In the genomic region with DNA sequence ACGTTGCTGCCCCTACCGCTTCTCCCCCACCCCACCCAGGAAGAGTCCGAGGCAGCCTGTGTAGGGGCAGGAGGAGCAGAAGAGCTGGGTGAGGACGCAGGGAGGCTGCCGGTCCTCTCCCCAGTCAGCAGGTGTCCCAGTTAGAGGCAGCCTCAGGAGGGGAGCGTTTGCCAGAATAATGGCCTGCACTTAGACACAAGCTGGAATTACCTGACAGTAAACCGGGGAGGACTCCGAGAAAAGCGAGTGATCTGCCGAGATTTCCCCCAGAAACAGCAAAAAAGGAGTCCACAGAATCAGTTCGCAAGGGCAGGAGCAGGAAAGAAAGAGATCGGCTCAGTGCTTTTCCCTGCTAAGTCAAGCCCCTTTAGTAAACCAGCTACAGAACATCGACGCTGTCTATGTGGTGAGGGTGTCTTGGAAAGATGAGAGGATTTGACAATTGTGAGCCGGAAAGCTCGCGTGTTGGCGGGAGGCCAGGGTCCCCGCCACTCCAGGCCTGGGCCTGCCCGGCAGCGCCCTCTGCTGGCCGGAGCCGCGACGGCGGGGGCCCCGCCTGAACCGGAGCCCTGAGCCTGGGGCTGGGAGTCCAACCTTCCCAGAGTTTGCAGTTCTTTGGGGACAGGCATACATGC, we compare ENCODE assay signal across 8 cellular contexts. TPM values are rescaled to one million over a fixed set of nuclear protein-coding genes. Genes with fewer than 3 reads are reported as not detected.
DNase-seq lines count a peak whose midpoint lies in the region; ATAC-seq, FAIRE-seq and TF ChIP-seq lines count a peak whose summit lies in the region.

No MANE protein-coding gene starts in this region.

- peak overlapping the region; percentile 98 for H2AFZ ChIP-seq in HepG2 (ENCODE audit: low read length)

- H4K20me1 ChIP-seq in HepG2 (ENCODE audit: insufficient read depth, low read length), result no peaks in the 10 kb centered on the region

- ATAC-seq in HG03095 (IDR thresholded peaks at IDR 0.05; ENCODE audit: unreplicated experiment) (peak; percentile 68), HepG2 (peak; percentile 95), GM18858 (IDR thresholded peaks at IDR 0.05; ENCODE audit: unreplicated experiment) (no peak)

- CTCF ChIA-PET in HepG2 (lab: Yijun Ruan, JAX; ENCODE audit: low intra/inter-chr PET ratio, low total read pairs), result interaction anchor here (1.8 to 1.9 kb wide), 2 partner anchors 46 to 270 kb away, joined by 7 to 12 read pairs; no protein-coding TSS in a partner anchor

- H3K27ac ChIP-seq in HepG2 (ENCODE audit: extremely low read length, insufficient read depth, low read length), result peak overlapping the region; percentile 35

- in situ Hi-C loops in HepG2 (cut with HindIII; ENCODE audit: extremely low pct_ligation_motif_present, low pct_unique_long_range_greater_than_20kb), result loop anchor here (5.0 kb wide), 1 partner anchor 39 kb away; no protein-coding TSS in a partner anchor

- H3K27me3 ChIP-seq in GM06990 (replicated peaks; ENCODE audit: control insufficient read depth, insufficient read depth, low read length) (no peaks in the 10 kb centered on the region), HepG2 (ENCODE audit: control insufficient read depth in 1 of 2, insufficient read depth in 2 of 2, low read length in 2 of 2) (no peaks in the 10 kb centered on the region)

- no peak for TF ChIP-seq POLR2A in HepG2 (IDR thresholded peaks at IDR 0.05; ENCODE audit: insufficient read depth in 1 of 2, low read depth in 2 of 2, low read length in 2 of 2)

- H3K79me2 ChIP-seq in HepG2 (ENCODE audit: insufficient read depth, low read length), result no peaks in the 10 kb centered on the region

- peak overlapping the region; percentile 100 for H3K4me2 ChIP-seq in HepG2 (ENCODE audit: low read depth, low read length)

- H3K9ac ChIP-seq in HepG2 (ENCODE audit: insufficient read depth, low read depth, low read length), result peak overlapping the region; percentile 70

- no peaks in the 10 kb centered on the region for H3K9me3 ChIP-seq in HepG2 (ENCODE audit: low read length)

- peak; percentile 97 for TF ChIP-seq RAD21 in HepG2 (CRISPR knock-in tag; IDR thresholded peaks at IDR 0.05)

- intact Hi-C loops in HepG2 (cut with micrococcal nuclease; ENCODE audit: unreplicated experiment), result loop anchor here (1.0 to 5.0 kb wide), 3 partner anchors 46 to 134 kb away; no protein-coding TSS in a partner anchor

- H3K36me3 ChIP-seq in GM06990 (ENCODE audit: control insufficient read depth, insufficient read depth, low read length) (no peaks in the 10 kb centered on the region), HepG2 (replicated peaks in 1 of 2; ENCODE audit: control insufficient read depth in 1 of 2, insufficient read depth in 2 of 2, low read length in 2 of 2) (no peaks in the 10 kb centered on the region)

- DNase-seq in GM06990 (ENCODE audit: extremely low read depth, insufficient read length) (peak; percentile 74), NCI-H345 (lab: John Stamatoyannopoulos, UW) (peak; percentile 84), cortex of kidney (lab: John Stamatoyannopoulos, UW) (peak; percentile 35), HepG2 (ENCODE audit: low spot score) (peak; percentile 60)
- DNase-seq in activated CD4-positive, alpha-beta T cell treated with anti-CD3 and anti-CD28 coated beads, Interleukin-2, amount 50 U/mL, for 1 hour, result peak; percentile 74
- peak; percentile 74 for DNase-seq in stimulated activated CD4-positive, alpha-beta T cell treated with anti-CD3 and anti-CD28 coated beads, Interleukin-4, amount 100 ng/mL, for 24 hours

- FAIRE-seq in HepG2 (lab: Jason Lieb, UNC), result peak; percentile 79

- peaks cover 68% of the 10 kb centered on the region for H3K4me1 ChIP-seq in HepG2 (ENCODE audit: insufficient read depth, low read length)

- 6% methylated on average over 9 of the region's 28 CpGs for WGBS in HepG2 (ENCODE audit: low lambda C conversion rate)

- BruUV-seq in HepG2 (replicated peaks; lab: Mats Ljungman, UMichigan), result no TSS peak

- POLR2A ChIA-PET in HepG2 (lab: Yijun Ruan, JAX), result interaction anchor here (0.6 to 1.9 kb wide), 9 partner anchors 11 to 133 kb away, joined by 3 to 12 read pairs (median 4); partner anchors contain the start of gene INTS4

- H3K4me3 ChIP-seq in GM06990 (replicated peaks; ENCODE audit: low read depth, low read length) (peak overlapping the region; percentile 49), HepG2 (replicated peaks in 1 of 3; ENCODE audit: insufficient read depth in 1 of 3, low read depth in 2 of 3, low read length in 3 of 3) (peak overlapping the region; percentile 45 to 77 (median 67))

- TF ChIP-seq CTCF in GM06990 (IDR thresholded peaks at IDR 0.05; ENCODE audit: insufficient read depth, low read length, poor library complexity, severe bottlenecking) (peak; percentile 80), HepG2 (CRISPR knock-in tag; IDR thresholded peaks at IDR 0.05) (peak; percentile 95)

- TF ChIP-seq EP300 in HepG2 (IDR thresholded peaks at IDR 0.05; ENCODE audit: low read depth in 2 of 2, low read length in 2 of 2) (peak in 1 of 2 experiments; percentile 35; a peak in 1 of 4 replicates), HepG2 (CRISPR knock-in tag; IDR thresholded peaks at IDR 0.05; ENCODE audit: borderline replicate concordance) (no peak)

RNA-seq across cellular contexts. Expression of gene THRSP, which starts 17.7 kb away (rescaled TPM):
- total RNA-seq in HepG2 (2016; rRNA removed; fragmentation: Illumina TruSeq; extraction: Trizol), result 0.13 TPM in 1 of 2 replicates, not detected in the other
- total RNA-seq in HepG2 (2016; cell fraction: cytosol; rRNA removed; fragmentation: Illumina TruSeq; extraction: Trizol; ENCODE audit: low read depth), result not detected in 2 replicates
- total RNA-seq in HepG2 (2016; cell fraction: insoluble cytoplasmic fraction; rRNA removed; fragmentation: Illumina TruSeq; extraction: Trizol), result not detected in 2 replicates
- not detected in 2 replicates for total RNA-seq in HepG2 (2016; cell fraction: membrane; rRNA removed; fragmentation: Illumina TruSeq; extraction: Trizol)
- total RNA-seq in HepG2 (2016; cell fraction: nucleus; rRNA removed; fragmentation: Illumina TruSeq; extraction: Trizol), result 0.34 TPM in 1 of 2 replicates, not detected in the other
- 0.48 and 0.58 TPM in 2 replicates for polyA plus RNA-seq in HepG2 (2011; rRNA removed)
- 0.35 and 0.43 TPM in 2 replicates for polyA plus RNA-seq in HepG2 (2011; cell fraction: cytosol; rRNA removed)
- 0.61 and 0.71 TPM in 2 replicates for polyA plus RNA-seq in HepG2 (2011; cell fraction: nucleus; rRNA removed)
- polyA plus RNA-seq in HepG2 (2012), result 0.13 and 0.20 TPM in 2 replicates
- polyA plus RNA-seq in HepG2 (2016; cell fraction: cytosol; fragmentation: Illumina TruSeq; extraction: Trizol; ENCODE audit: low read depth), result not detected in 2 replicates
- polyA plus RNA-seq in HepG2 (2016; cell fraction: insoluble cytoplasmic fraction; fragmentation: Illumina TruSeq; extraction: Trizol; ENCODE audit: low read depth), result not detected in 2 replicates
- polyA plus RNA-seq in HepG2 (2016; cell fraction: membrane; fragmentation: Illumina TruSeq; extraction: Trizol; ENCODE audit: low read depth), result not detected in 2 replicates
- 0.41 TPM in 1 of 2 replicates, not detected in the other for polyA plus RNA-seq in HepG2 (2016; cell fraction: nucleus; fragmentation: Illumina TruSeq; extraction: Trizol; ENCODE audit: insufficient read depth, low read depth)
- 0.86 TPM in 1 of 2 replicates, not detected in the other for polyA minus RNA-seq in HepG2 (2011; rRNA and poly(A)+ RNA removed; ENCODE audit: low replicate concordance)
- polyA minus RNA-seq in HepG2 (2011; cell fraction: cytosol; rRNA and poly(A)+ RNA removed), result not detected in 2 replicates
- polyA minus RNA-seq in HepG2 (2011; cell fraction: nucleus; rRNA and poly(A)+ RNA removed), result 0.64 TPM in 1 of 2 replicates, not detected in the other

RNA-seq across cellular contexts. Expression of gene KCTD14, which starts 22.9 kb away (rescaled TPM):
- 10.3 and 15.3 TPM in 2 replicates for total RNA-seq in HepG2 (2016; rRNA removed; fragmentation: Illumina TruSeq; extraction: Trizol)
- total RNA-seq in HepG2 (2016; cell fraction: cytosol; rRNA removed; fragmentation: Illumina TruSeq; extraction: Trizol; ENCODE audit: low read depth), result 2.4 and 3.4 TPM in 2 replicates
- total RNA-seq in HepG2 (2016; cell fraction: insoluble cytoplasmic fraction; rRNA removed; fragmentation: Illumina TruSeq; extraction: Trizol), result 9.9 and 15.5 TPM in 2 replicates
- total RNA-seq in HepG2 (2016; cell fraction: membrane; rRNA removed; fragmentation: Illumina TruSeq; extraction: Trizol), result 5.3 TPM in 2 replicates
- total RNA-seq in HepG2 (2016; cell fraction: nucleus; rRNA removed; fragmentation: Illumina TruSeq; extraction: Trizol), result 4.4 and 4.9 TPM in 2 replicates
- 12.6 and 15.6 TPM in 2 replicates for polyA plus RNA-seq in HepG2 (2011; rRNA removed)
- polyA plus RNA-seq in HepG2 (2011; cell fraction: cytosol; rRNA removed), result 13.0 and 14.4 TPM in 2 replicates
- polyA plus RNA-seq in HepG2 (2011; cell fraction: nucleus; rRNA removed), result 3.1 and 4.4 TPM in 2 replicates
- 11.1 and 12.1 TPM in 2 replicates for polyA plus RNA-seq in HepG2 (2012)
- 2.7 and 2.8 TPM in 2 replicates for polyA plus RNA-seq in HepG2 (2016; cell fraction: cytosol; fragmentation: Illumina TruSeq; extraction: Trizol; ENCODE audit: low read depth)
- polyA plus RNA-seq in HepG2 (2016; cell fraction: insoluble cytoplasmic fraction; fragmentation: Illumina TruSeq; extraction: Trizol; ENCODE audit: low read depth), result 25.7 and 26.4 TPM in 2 replicates
- polyA plus RNA-seq in HepG2 (2016; cell fraction: membrane; fragmentation: Illumina TruSeq; extraction: Trizol; ENCODE audit: low read depth), result 5.3 and 5.6 TPM in 2 replicates
- 6.9 and 9.0 TPM in 2 replicates for polyA plus RNA-seq in HepG2 (2016; cell fraction: nucleus; fragmentation: Illumina TruSeq; extraction: Trizol; ENCODE audit: insufficient read depth, low read depth)
- polyA minus RNA-seq in HepG2 (2011; rRNA and poly(A)+ RNA removed; ENCODE audit: low replicate concordance), result 0.12 and 17.7 TPM in 2 replicates
- 7.1 and 7.4 TPM in 2 replicates for polyA minus RNA-seq in HepG2 (2011; cell fraction: cytosol; rRNA and poly(A)+ RNA removed)
- 2.3 and 5.1 TPM in 2 replicates for polyA minus RNA-seq in HepG2 (2011; cell fraction: nucleus; rRNA and poly(A)+ RNA removed)

RNA-seq across cellular contexts. Expression of gene NDUFC2, which starts 33.7 kb away (rescaled TPM):
- total RNA-seq in HepG2 (2016; rRNA removed; fragmentation: Illumina TruSeq; extraction: Trizol), result 312 and 363 TPM in 2 replicates
- 93.1 and 138 TPM in 2 replicates for total RNA-seq in HepG2 (2016; cell fraction: cytosol; rRNA removed; fragmentation: Illumina TruSeq; extraction: Trizol; ENCODE audit: low read depth)
- 330 and 377 TPM in 2 replicates for total RNA-seq in HepG2 (2016; cell fraction: insoluble cytoplasmic fraction; rRNA removed; fragmentation: Illumina TruSeq; extraction: Trizol)
- total RNA-seq in HepG2 (2016; cell fraction: membrane; rRNA removed; fragmentation: Illumina TruSeq; extraction: Trizol), result 90.9 and 140 TPM in 2 replicates
- 278 and 315 TPM in 2 replicates for total RNA-seq in HepG2 (2016; cell fraction: nucleus; rRNA removed; fragmentation: Illumina TruSeq; extraction: Trizol)
- polyA plus RNA-seq in HepG2 (2011; rRNA removed), result 220 and 256 TPM in 2 replicates
- polyA plus RNA-seq in HepG2 (2011; cell fraction: cytosol; rRNA removed), result 307 and 524 TPM in 2 replicates
- 91.7 and 102 TPM in 2 replicates for polyA plus RNA-seq in HepG2 (2011; cell fraction: nucleus; rRNA removed)
- 411 and 581 TPM in 2 replicates for polyA plus RNA-seq in HepG2 (2012)
- 163 and 221 TPM in 2 replicates for polyA plus RNA-seq in HepG2 (2016; cell fraction: cytosol; fragmentation: Illumina TruSeq; extraction: Trizol; ENCODE audit: low read depth)
- 491 and 517 TPM in 2 replicates for polyA plus RNA-seq in HepG2 (2016; cell fraction: insoluble cytoplasmic fraction; fragmentation: Illumina TruSeq; extraction: Trizol; ENCODE audit: low read depth)
- polyA plus RNA-seq in HepG2 (2016; cell fraction: membrane; fragmentation: Illumina TruSeq; extraction: Trizol; ENCODE audit: low read depth), result 170 and 204 TPM in 2 replicates
- 572 and 587 TPM in 2 replicates for polyA plus RNA-seq in HepG2 (2016; cell fraction: nucleus; fragmentation: Illumina TruSeq; extraction: Trizol; ENCODE audit: insufficient read depth, low read depth)
- 103 and 165 TPM in 2 replicates for polyA minus RNA-seq in HepG2 (2011; rRNA and poly(A)+ RNA removed; ENCODE audit: low replicate concordance)
- polyA minus RNA-seq in HepG2 (2011; cell fraction: cytosol; rRNA and poly(A)+ RNA removed), result 108 and 131 TPM in 2 replicates
- 63.0 and 77.8 TPM in 2 replicates for polyA minus RNA-seq in HepG2 (2011; cell fraction: nucleus; rRNA and poly(A)+ RNA removed)

RNA-seq across cellular contexts. Expression of gene INTS4, which starts 51.5 kb away (rescaled TPM):
- 29.6 and 37.3 TPM in 2 replicates for total RNA-seq in HepG2 (2016; rRNA removed; fragmentation: Illumina TruSeq; extraction: Trizol)
- 12.4 and 14.5 TPM in 2 replicates for total RNA-seq in HepG2 (2016; cell fraction: cytosol; rRNA removed; fragmentation: Illumina TruSeq; extraction: Trizol; ENCODE audit: low read depth)
- 28.8 and 36.9 TPM in 2 replicates for total RNA-seq in HepG2 (2016; cell fraction: insoluble cytoplasmic fraction; rRNA removed; fragmentation: Illumina TruSeq; extraction: Trizol)
- 13.1 and 13.5 TPM in 2 replicates for total RNA-seq in HepG2 (2016; cell fraction: membrane; rRNA removed; fragmentation: Illumina TruSeq; extraction: Trizol)
- total RNA-seq in HepG2 (2016; cell fraction: nucleus; rRNA removed; fragmentation: Illumina TruSeq; extraction: Trizol), result 65.1 and 74.2 TPM in 2 replicates
- 44.8 and 59.2 TPM in 2 replicates for polyA plus RNA-seq in HepG2 (2011; rRNA removed)
- 16.4 and 18.0 TPM in 2 replicates for polyA plus RNA-seq in HepG2 (2011; cell fraction: cytosol; rRNA removed)
- polyA plus RNA-seq in HepG2 (2011; cell fraction: nucleus; rRNA removed), result 207 and 223 TPM in 2 replicates
- 30.9 and 34.6 TPM in 2 replicates for polyA plus RNA-seq in HepG2 (2012)
- 3.4 and 4.4 TPM in 2 replicates for polyA plus RNA-seq in HepG2 (2016; cell fraction: cytosol; fragmentation: Illumina TruSeq; extraction: Trizol; ENCODE audit: low read depth)
- polyA plus RNA-seq in HepG2 (2016; cell fraction: insoluble cytoplasmic fraction; fragmentation: Illumina TruSeq; extraction: Trizol; ENCODE audit: low read depth), result 22.6 and 23.3 TPM in 2 replicates
- 6.8 and 9.1 TPM in 2 replicates for polyA plus RNA-seq in HepG2 (2016; cell fraction: membrane; fragmentation: Illumina TruSeq; extraction: Trizol; ENCODE audit: low read depth)
- polyA plus RNA-seq in HepG2 (2016; cell fraction: nucleus; fragmentation: Illumina TruSeq; extraction: Trizol; ENCODE audit: insufficient read depth, low read depth), result 89.0 and 91.6 TPM in 2 replicates
- 45.8 and 61.7 TPM in 2 replicates for polyA minus RNA-seq in HepG2 (2011; rRNA and poly(A)+ RNA removed; ENCODE audit: low replicate concordance)
- polyA minus RNA-seq in HepG2 (2011; cell fraction: cytosol; rRNA and poly(A)+ RNA removed), result 11.3 and 15.3 TPM in 2 replicates
- polyA minus RNA-seq in HepG2 (2011; cell fraction: nucleus; rRNA and poly(A)+ RNA removed), result 176 and 212 TPM in 2 replicates
